In genomic region chr6:93407186-93407585, GRCh38 we compare ENCODE assay signal across 13 cellular contexts. TPM values are rescaled to one million over a fixed set of nuclear protein-coding genes. Genes with fewer than 3 reads are reported as not detected.
DNase-seq lines count a peak whose midpoint lies in the region; ATAC-seq and TF ChIP-seq lines count a peak whose summit lies in the region.
"Had no signal": no experiment of that assay in that cellular context is flagged by ENCODE, and none has a peak within 500 bp of the region (broad histone marks: within the 10 kb centered on the region; RNA-seq: fewer than 3 reads in every experiment).

No MANE protein-coding gene starts in this region.

- H3K4me3 ChIP-seq in brain microvascular endothelial cell (ENCODE audit: low read depth, low read length) (no peak overlapping the region), body of pancreas (no peak overlapping the region)
- H3K4me3 ChIP-seq: lung, pancreas had no signal

- 75 to 76% methylated on average over 1 of the region's 1 CpG for WGBS in body of pancreas, 2 donors

- H3K27ac ChIP-seq in brain microvascular endothelial cell (no peak overlapping the region), body of pancreas (no peak overlapping the region)
- H3K27ac ChIP-seq: pancreas had no signal

- H3K27me3 ChIP-seq in brain microvascular endothelial cell (replicated peaks) (no peaks in the 10 kb centered on the region), body of pancreas (peaks cover 0 to 3% of the 10 kb centered on the region in 2 donors)

- no peaks in the 10 kb centered on the region for H3K9me3 ChIP-seq in body of pancreas
- H3K9me3 ChIP-seq: pancreas had no signal

- in situ Hi-C loops in SK-MEL-5 (cut with HindIII; ENCODE audit: low pct_unique_long_range_greater_than_20kb, low sequenced_read_pairs) (no loop called here), brain microvascular endothelial cell (cut with HindIII; ENCODE audit: low pct_ligation_motif_present, low sequenced_read_pairs) (no loop called here)

- TF ChIP-seq POLR2A in body of pancreas (IDR thresholded peaks at IDR 0.05) = no peak

- ATAC-seq in HG02678 (IDR thresholded peaks at IDR 0.05; ENCODE audit: unreplicated experiment) (no peak), body of pancreas (no peak)
- ATAC-seq: activated CD8-positive, alpha-beta memory T cell treated with anti-CD3 and anti-CD28 coated beads, Interleukin-2, amount 10 ng/mL, durations not matched to agents 7 days and 5 days; pancreas had no signal

- TF ChIP-seq CTCF in brain microvascular endothelial cell (IDR thresholded peaks at IDR 0.05; ENCODE audit: low read depth, low read length, missing control alignments) (no peak), body of pancreas (IDR thresholded peaks at IDR 0.05) (no peak)

- intact Hi-C loops in body of pancreas (cut with DNase I) = no loop called here

- peak; percentile 59 for DNase-seq in DMS79 (lab: John Stamatoyannopoulos, UW)
- peak; percentile 71 for DNase-seq in NCI-H2029 (lab: John Stamatoyannopoulos, UW)
- DNase-seq in SK-MEL-5 (ENCODE audit: low read depth, low spot score) = peak; percentile 26
- peak; percentile 50 for DNase-seq in iris pigment epithelial cell (ENCODE audit: low read depth)
- DNase-seq in brain microvascular endothelial cell = no peak
- DNase-seq in body of pancreas = no peak
- DNase-seq in putamen (ENCODE audit: low spot score) = no peak
- DNase-seq: activated CD8-positive, alpha-beta memory T cell treated with anti-CD3 and anti-CD28 coated beads, Interleukin-2, amount 10 ng/mL, durations not matched to agents 7 days and 5 days; HCEC 1CT; pancreas; stimulated activated CD4-positive, alpha-beta T cell treated with anti-CD3 and anti-CD28 coated beads, Interleukin-4, amount 100 ng/mL, for 24 hours had no signal

- H3K36me3 ChIP-seq in brain microvascular endothelial cell (replicated peaks) (no peaks in the 10 kb centered on the region), body of pancreas (replicated peaks in 1 of 2; ENCODE audit: insufficient read depth in 1 of 2, low read depth in 2 of 2) (no peaks in the 10 kb centered on the region)
- H3K36me3 ChIP-seq: pancreas had no signal

- H3K4me1 ChIP-seq in body of pancreas = no peaks in the 10 kb centered on the region
- H3K4me1 ChIP-seq: pancreas had no signal

RNA-seq across cellular contexts. Expression of gene EPHA7, which starts 12.2 kb away (rescaled TPM):
- total RNA-seq in SK-MEL-5 (2014; rRNA removed; shearing (Covaris generic)) = 4.9 and 5.7 TPM in 2 replicates
- 4.5 and 6.0 TPM in 2 replicates for polyA plus RNA-seq in SK-MEL-5 (2015; cell fraction: cytosol; rRNA removed)
- polyA plus RNA-seq in SK-MEL-5 (2015; cell fraction: nucleus; rRNA removed) = 8.0 and 10.2 TPM in 2 replicates
- total RNA-seq in body of pancreas = under 1 TPM; 0.26 to 0.33 TPM
- total RNA-seq: activated CD8-positive, alpha-beta memory T cell treated with anti-CD3 and anti-CD28 coated beads, Interleukin-2, amount 10 ng/mL, durations not matched to agents 7 days and 5 days had no signal

Comparison
In these comparisons a context has a peak if more than half of its experiments do, and no peak if none do; other contexts are left out.
1. DNase-seq: peak in DMS79 (single experiment), NCI-H2029 (single experiment), SK-MEL-5 (single experiment) and iris pigment epithelial cell (single experiment); none in brain microvascular endothelial cell (single experiment), body of pancreas (0 of 4) and putamen (single experiment).